ENCODE assay signal across 7 cellular contexts in the genomic region with DNA sequence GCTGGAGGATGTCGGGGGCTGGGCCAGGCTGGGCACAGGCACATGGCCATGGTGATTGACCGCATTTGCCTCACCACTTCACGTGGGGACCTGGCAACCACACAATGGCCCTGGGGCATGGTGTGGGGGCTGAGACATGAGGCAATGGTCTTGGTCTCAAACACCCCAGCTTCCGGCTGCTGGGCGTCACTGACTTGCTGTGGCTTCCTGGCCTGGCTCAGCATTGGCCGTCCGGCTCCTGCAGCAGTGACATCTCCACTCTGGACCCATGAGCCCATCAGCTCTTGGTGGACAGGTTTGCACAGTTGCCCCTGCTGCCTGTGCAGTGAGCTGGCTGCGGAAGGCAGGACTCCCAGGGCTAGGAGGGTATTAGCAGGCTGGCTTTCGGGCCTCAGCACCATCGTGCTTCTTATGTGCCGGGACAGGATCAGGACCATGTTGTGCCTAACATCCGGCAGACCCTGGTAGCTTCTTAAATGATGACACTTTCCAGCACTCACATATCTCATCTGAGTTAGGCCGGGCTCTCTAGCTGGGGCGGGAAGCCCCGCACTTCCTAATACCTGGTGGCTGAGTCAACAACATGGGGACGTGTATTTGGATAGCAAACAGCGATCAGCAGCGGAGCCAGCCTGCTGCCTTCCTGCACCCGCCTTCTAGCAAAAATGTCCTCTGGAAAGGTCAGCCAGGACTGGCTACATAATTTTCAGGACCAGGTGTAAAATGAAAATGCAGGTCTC. TPM values are rescaled to one million over a fixed set of nuclear protein-coding genes. Genes with fewer than 3 reads are reported as not detected.
DNase-seq lines count a peak whose midpoint lies in the region; ATAC-seq, FAIRE-seq and TF ChIP-seq lines count a peak whose summit lies in the region.

No MANE protein-coding gene starts in this region.

- H3K27me3 ChIP-seq in endothelial cell of umbilical vein (ENCODE audit: control insufficient read depth in 2 of 2, insufficient read depth in 2 of 2, low read length in 2 of 2) (no peaks in the 10 kb centered on the region), Karpas-422 (ENCODE audit: low read length) (no peaks in the 10 kb centered on the region)

- TF ChIP-seq POLR2A in endothelial cell of umbilical vein (IDR thresholded peaks at IDR 0.05; ENCODE audit: low read depth, low read length), result no peak

- no peaks in the 10 kb centered on the region for H3K36me3 ChIP-seq in endothelial cell of umbilical vein (ENCODE audit: control insufficient read depth in 2 of 2, extremely low read depth in 1 of 2, insufficient read depth in 2 of 2, low read length in 2 of 2)
- H3K36me3 ChIP-seq in Karpas-422 (ENCODE audit: insufficient read depth, low read length), result no peaks in the 10 kb centered on the region

- H3K9me3 Mint-ChIP-seq in HFFc6, result no peaks in the 10 kb centered on the region
- H3K9me3 Mint-ChIP-seq in nephron, result no peaks in the 10 kb centered on the region

- H3K9me1 ChIP-seq in endothelial cell of umbilical vein (replicated peaks; ENCODE audit: control insufficient read depth, extremely low read depth, insufficient read depth, low read length), result no peaks in the 10 kb centered on the region

- H3K4me1 ChIP-seq in endothelial cell of umbilical vein (ENCODE audit: control insufficient read depth, extremely low read depth, insufficient read depth, low read length), result peaks cover 51% of the 10 kb centered on the region
- H3K4me1 ChIP-seq in Karpas-422 (ENCODE audit: low read length), result peaks cover 86% of the 10 kb centered on the region

- H3K9ac ChIP-seq in endothelial cell of umbilical vein (replicated peaks; ENCODE audit: extremely low read depth, insufficient read depth, low read length), result peak overlapping the region; percentile 73
- no peak overlapping the region for H3K9ac ChIP-seq in Karpas-422 (ENCODE audit: low read length)

- H3K4me3 ChIP-seq in endothelial cell of umbilical vein (replicated peaks in 1 of 3; ENCODE audit: insufficient read depth in 1 of 3, low read depth in 1 of 3, low read length in 3 of 3), result no peak overlapping the region
- no peak overlapping the region for H3K4me3 ChIP-seq in Karpas-422 (ENCODE audit: low read length)

- no peaks in the 10 kb centered on the region; the same call in 1 of the 2 replicates for H3K27me3 Mint-ChIP-seq in HFFc6 (ENCODE audit: insufficient read depth)
- no peaks in the 10 kb centered on the region for H3K27me3 Mint-ChIP-seq in nephron (ENCODE audit: low read depth)

- H3K27ac Mint-ChIP-seq in HFFc6 (peak overlapping the region; percentile 75), nephron (peak overlapping the region; percentile 17 to 57 (median 39))

- no peak for DNase-seq in HFFc6
- peak; percentile 65 for DNase-seq in RWPE1 (ENCODE audit: low spot score)
- DNase-seq in endothelial cell of umbilical vein (ENCODE audit: low read depth, low spot score), result peak; percentile 66
- DNase-seq in Karpas-422, result no peak

- H3K36me3 Mint-ChIP-seq in HFFc6 (ENCODE audit: low read depth) (peaks cover 4% of the 10 kb centered on the region), nephron (ENCODE audit: low read depth) (no peaks in the 10 kb centered on the region)

- no peaks in the 10 kb centered on the region for H3K9me2 ChIP-seq in Karpas-422 (replicated peaks; ENCODE audit: insufficient read depth, low read length)

- H3K4me3 Mint-ChIP-seq in HFFc6 (peak overlapping the region; percentile 44; the same call in 1 of the 2 replicates), nephron (no peak overlapping the region)

- POLR2A ChIA-PET in RWPE1 (lab: Yijun Ruan, JAX; ENCODE audit: low non-redundant PET) (no interaction called here), endothelial cell of umbilical vein (lab: Charles Lee) (interaction anchor here (1.0 to 1.2 kb wide), 2 partner anchors 18 to 31 kb away, joined by 3 to 4 read pairs; no protein-coding TSS in a partner anchor)

- H3K79me2 ChIP-seq in endothelial cell of umbilical vein (ENCODE audit: control insufficient read depth, insufficient read depth, low read length) (peaks cover 23% of the 10 kb centered on the region), Karpas-422 (ENCODE audit: low read length) (peaks cover 96% of the 10 kb centered on the region)

- no peak overlapping the region for H2AFZ ChIP-seq in endothelial cell of umbilical vein (ENCODE audit: low read depth, low read length)
- H2AFZ ChIP-seq in Karpas-422 (ENCODE audit: low read length), result no peak overlapping the region

- TF ChIP-seq CTCF in HFFc6 (IDR thresholded peaks at IDR 0.05), result no peak
- TF ChIP-seq CTCF in RWPE1 (conservative IDR thresholded peaks at IDR 0.05; ENCODE audit: low read depth), result no peak
- no peak for TF ChIP-seq CTCF in endothelial cell of umbilical vein (IDR thresholded peaks at IDR 0.05; ENCODE audit: extremely low read depth in 1 of 2, insufficient read depth in 1 of 2, low read depth in 1 of 2, low read length in 2 of 2)
- TF ChIP-seq CTCF in nephron (IDR thresholded peaks at IDR 0.05; ENCODE audit: unreplicated experiment in 3 of 3), result no peak

- H3K4me1 Mint-ChIP-seq in HFFc6 (ENCODE audit: low read depth) (peaks cover 80% of the 10 kb centered on the region), nephron (peaks cover 54% of the 10 kb centered on the region)

- no TSS peak for BruUV-seq in endothelial cell of umbilical vein (replicated peaks; lab: Mats Ljungman, UMichigan)

- intact Hi-C loops in endothelial cell of umbilical vein (cut with micrococcal nuclease), result loop anchor here (1.0 to 2.0 kb wide), 2 partner anchors 33 to 122 kb away; partner anchors contain the start of gene ARPIN

- dilution Hi-C loops in endothelial cell of umbilical vein (cut with MboI; ENCODE audit: extremely low pct_ligation_motif_present, low sequenced_read_pairs), result no loop called here

- H3K4me2 ChIP-seq in endothelial cell of umbilical vein (ENCODE audit: insufficient read depth, low read length) (peak overlapping the region; percentile 40), Karpas-422 (ENCODE audit: low read depth, low read length, poor library complexity, severe bottlenecking) (no peak overlapping the region)

- CTCF ChIA-PET in RWPE1 (lab: Yijun Ruan, JAX) (interaction anchor here (0.8 kb wide), 1 partner anchor 30 kb away, joined by 4 read pairs; no protein-coding TSS in a partner anchor), endothelial cell of umbilical vein (lab: Charles Lee) (interaction anchor here (1.0 to 2.7 kb wide), 7 partner anchors 9 to 37 kb away, joined by 3 to 23 read pairs (median 5); partner anchors contain the start of gene ZNF710)

- H3K9me3 ChIP-seq in endothelial cell of umbilical vein (replicated peaks; ENCODE audit: control insufficient read depth, insufficient read depth, low read length) (no peaks in the 10 kb centered on the region), Karpas-422 (ENCODE audit: low read length) (no peaks in the 10 kb centered on the region)

- ATAC-seq in GM18858 (IDR thresholded peaks at IDR 0.05; ENCODE audit: unreplicated experiment) (no peak), GM19395 (IDR thresholded peaks at IDR 0.05; ENCODE audit: unreplicated experiment) (no peak)

- no peaks in the 10 kb centered on the region for H4K20me1 ChIP-seq in endothelial cell of umbilical vein (replicated peaks; ENCODE audit: control insufficient read depth, extremely low read depth, insufficient read depth, low read length)
- no peaks in the 10 kb centered on the region for H4K20me1 ChIP-seq in Karpas-422 (ENCODE audit: insufficient read depth, low read depth, low read length)

- peak overlapping the region; percentile 24 for H3K27ac ChIP-seq in RWPE1
- peak overlapping the region; percentile 89 for H3K27ac ChIP-seq in endothelial cell of umbilical vein (ENCODE audit: insufficient read depth, low read depth, low read length)
- H3K27ac ChIP-seq in Karpas-422 (ENCODE audit: low read length), result no peak overlapping the region

- FAIRE-seq in endothelial cell of umbilical vein (lab: Jason Lieb, UNC), result peak; percentile 80

TF ChIP-seq in endothelial cell of umbilical vein, 7 proteins besides CTCF, POLR2A, EP300 and RAD21:
- TF ChIP-seq POLR2AphosphoS5 (IDR thresholded peaks at IDR 0.05; ENCODE audit: insufficient read depth, low read depth, low read length), result peak; percentile 13
- TF ChIP-seq, protein P1, sequence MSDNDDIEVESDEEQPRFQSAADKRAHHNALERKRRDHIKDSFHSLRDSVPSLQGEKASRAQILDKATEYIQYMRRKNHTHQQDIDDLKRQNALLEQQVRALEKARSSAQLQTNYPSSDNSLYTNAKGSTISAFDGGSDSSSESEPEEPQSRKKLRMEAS (IDR thresholded peaks at IDR 0.05; ENCODE audit: insufficient read depth, insufficient read length), result peak; percentile 79
- TF ChIP-seq MYC (IDR thresholded peaks at IDR 0.05; ENCODE audit: low read depth, low read length), result peak; percentile 89
- peak; percentile 34 for TF ChIP-seq FOS (IDR thresholded peaks at IDR 0.05; ENCODE audit: borderline replicate concordance, insufficient read depth, low read length)
- no peak for TF ChIP-seq GATA2 (IDR thresholded peaks at IDR 0.05; ENCODE audit: insufficient read depth, insufficient read length, low read depth, low read length)
- TF ChIP-seq EZH2 (IDR thresholded peaks at IDR 0.05; ENCODE audit: borderline replicate concordance, low read depth, low read length, severe bottlenecking), result no peak
- TF ChIP-seq JUN (IDR thresholded peaks at IDR 0.05; ENCODE audit: borderline replicate concordance, insufficient read depth, insufficient read length, low read depth), result no peak
TF ChIP-seq in endothelial cell of umbilical vein: peak in this region for 4.

RNA-seq across cellular contexts. Expression of gene ZNF710, which starts 34.1 kb away (rescaled TPM):
- 10 to 100 TPM; 17.6 to 23.3 (median 20.3) TPM for total RNA-seq in HFFc6 (2021; fragmentation: NEBNext Ultra II Directional; extraction: Animal tissue kit (Norgen Biotek cat#: 25700))
- 31.8 and 32.4 TPM in 2 replicates for total RNA-seq in endothelial cell of umbilical vein
- 8.9 and 9.2 TPM in 2 replicates for polyA plus RNA-seq in endothelial cell of umbilical vein
- 7.3 and 7.6 TPM in 2 replicates for polyA plus RNA-seq in endothelial cell of umbilical vein (2011; cell fraction: cytosol; rRNA removed)
- 14.7 and 15.4 TPM in 2 replicates for polyA plus RNA-seq in endothelial cell of umbilical vein (2011; cell fraction: nucleus; rRNA removed)
- 13.5 and 14.2 TPM in 2 replicates for polyA plus RNA-seq in endothelial cell of umbilical vein (2012)
- 13.1 and 14.1 TPM in 2 replicates for polyA minus RNA-seq in endothelial cell of umbilical vein
- polyA minus RNA-seq in endothelial cell of umbilical vein (2011; cell fraction: cytosol; rRNA and poly(A)+ RNA removed), result 5.4 TPM
- polyA minus RNA-seq in endothelial cell of umbilical vein (2011; cell fraction: nucleus; rRNA and poly(A)+ RNA removed), result 11.5 and 14.6 TPM in 2 replicates
- 25.2 and 32.3 TPM in 2 replicates for total RNA-seq in Karpas-422 (2014; rRNA removed; shearing (Covaris generic); ENCODE audit: low replicate concordance)

Comparison
In these comparisons a context has a peak if more than half of its experiments do, and no peak if none do; other contexts are left out.
1. DNase-seq: peak in RWPE1 (single experiment) and endothelial cell of umbilical vein (single experiment); none in HFFc6 (single experiment) and Karpas-422 (single experiment).